8 cellular contexts compared by ENCODE assay signal in genomic region chr15:27532358-27532757, GRCh38.
"Had no signal": no experiment of that assay in that cellular context is flagged by ENCODE, and none has a peak within 500 bp of the region (broad histone marks: within the 10 kb centered on the region; RNA-seq: fewer than 3 reads in every experiment).

No MANE protein-coding gene starts in this region.

- DNase-seq: GDM1, GF-D8 had no signal

- ATAC-seq: GM12878 had no signal

- H3K4me3 ChIP-seq: GM12878 had no signal

- FAIRE-seq: G401.6, GM12878, GM12891, GM12892, GM18507, GM19239 had no signal
